In genomic region chr7:84021292-84021898, GRCh38 we compare ENCODE assay signal across 15 cellular contexts.
A peak's percentile ranks its signal among the peaks of the same experiment; 100 is the strongest.
DNase-seq lines count a peak whose midpoint lies in the region; ATAC-seq and TF ChIP-seq lines count a peak whose summit lies in the region.
"Had no signal": no experiment of that assay in that cellular context is flagged by ENCODE, and none has a peak within 500 bp of the region (broad histone marks: within the 10 kb centered on the region; RNA-seq: fewer than 3 reads in every experiment).

No MANE protein-coding gene starts in this region.

- H3K27me3 ChIP-seq in BE2C (no peaks in the 10 kb centered on the region), heart right ventricle (no peaks in the 10 kb centered on the region)

- no peaks in the 10 kb centered on the region for H3K9me3 ChIP-seq in BE2C
- no peaks in the 10 kb centered on the region for H3K9me3 ChIP-seq in heart right ventricle

- in situ Hi-C loops in astrocyte of the spinal cord (cut with HindIII; ENCODE audit: low sequenced_read_pairs), result no loop called here

- peaks cover 5% of the 10 kb centered on the region for H3K4me1 ChIP-seq in BE2C
- peaks cover 0 to 38% (median 10%) of the 10 kb centered on the region in 9 donors for H3K4me1 ChIP-seq in heart right ventricle

- WGBS in heart right ventricle, 2 donors, result 34 to 44% methylated on average over 6 of the region's 6 CpGs

- no peaks in the 10 kb centered on the region for H3K36me3 ChIP-seq in BE2C
- no peaks in the 10 kb centered on the region for H3K36me3 ChIP-seq in heart right ventricle

- DNase-seq in BE2C (peak; percentile 8), HS-5 (ENCODE audit: low read depth) (peak; percentile 16), astrocyte of the spinal cord (ENCODE audit: low read depth, low spot score) (peak; percentile 32), heart right ventricle (no peak), C1 segment of cervical spinal cord (lab: John Stamatoyannopoulos, UW) (no peak), putamen (ENCODE audit: low spot score) (no peak)
- no peak for DNase-seq in stimulated activated CD4-positive, alpha-beta T cell treated with anti-CD3 and anti-CD28 coated beads, Interleukin-12 subunit alpha, Interleukin-12 subunit beta, amount 100 ng/mL, for 4 hours
- DNase-seq: activated CD4-positive, alpha-beta T cell treated with anti-CD3 and anti-CD28 coated beads for 1 hour; activated CD8-positive, alpha-beta memory T cell treated with anti-CD3 and anti-CD28 coated beads, Interleukin-2, amount 10 ng/mL, durations not matched to agents 7 days and 5 days; activated gamma-delta T cell; glutamatergic neuron; naive thymus-derived CD8-positive, alpha-beta T cell; NCI-H1436 treated with DMSO at 0.1 percent for 48 hours; NCI-H2227 treated with DMSO at 0.1 percent for 48 hours had no signal

- H3K27ac ChIP-seq in heart right ventricle, result peak overlapping the region in 6 of 10 donors; percentile 2 to 71 (median 29)

- intact Hi-C loops in heart right ventricle (cut with DNase I), result no loop called here

- ATAC-seq in heart right ventricle (peak in 6 of 8 donors; percentile 48 to 90 (median 86)), GM18502 (IDR thresholded peaks at IDR 0.05; ENCODE audit: poor library complexity, unreplicated experiment) (no peak)
- ATAC-seq: activated CD8-positive, alpha-beta memory T cell treated with anti-CD3 and anti-CD28 coated beads, Interleukin-2, amount 10 ng/mL, durations not matched to agents 7 days and 5 days; naive thymus-derived CD8-positive, alpha-beta T cell had no signal

- no peak overlapping the region for H3K4me3 ChIP-seq in BE2C (ENCODE audit: low read depth, low read length)
- H3K4me3 ChIP-seq in astrocyte of the spinal cord (ENCODE audit: low read depth, low read length), result no peak overlapping the region
- H3K4me3 ChIP-seq in heart right ventricle, result no peak overlapping the region

- TF ChIP-seq CTCF in BE2C (IDR thresholded peaks at IDR 0.05; ENCODE audit: low read depth, low read length), result no peak
- TF ChIP-seq CTCF in astrocyte of the spinal cord (IDR thresholded peaks at IDR 0.05; ENCODE audit: low read depth, low read length), result no peak
- TF ChIP-seq CTCF in heart right ventricle (IDR thresholded peaks at IDR 0.05), result no peak

Comparison
In these comparisons a context has a peak if more than half of its experiments do, and no peak if none do; other contexts are left out.
1. DNase-seq: peak in BE2C (single experiment), HS-5 (single experiment) and astrocyte of the spinal cord (single experiment); none in heart right ventricle (0 of 2), stimulated activated CD4-positive, alpha-beta T cell treated with anti-CD3 and anti-CD28 coated beads, Interleukin-12 subunit alpha, Interleukin-12 subunit beta, amount 100 ng/mL, for 4 hours (single experiment), C1 segment of cervical spinal cord (0 of 14) and putamen (single experiment).